ENCODE assay signal across 12 cellular contexts in the genomic region with DNA sequence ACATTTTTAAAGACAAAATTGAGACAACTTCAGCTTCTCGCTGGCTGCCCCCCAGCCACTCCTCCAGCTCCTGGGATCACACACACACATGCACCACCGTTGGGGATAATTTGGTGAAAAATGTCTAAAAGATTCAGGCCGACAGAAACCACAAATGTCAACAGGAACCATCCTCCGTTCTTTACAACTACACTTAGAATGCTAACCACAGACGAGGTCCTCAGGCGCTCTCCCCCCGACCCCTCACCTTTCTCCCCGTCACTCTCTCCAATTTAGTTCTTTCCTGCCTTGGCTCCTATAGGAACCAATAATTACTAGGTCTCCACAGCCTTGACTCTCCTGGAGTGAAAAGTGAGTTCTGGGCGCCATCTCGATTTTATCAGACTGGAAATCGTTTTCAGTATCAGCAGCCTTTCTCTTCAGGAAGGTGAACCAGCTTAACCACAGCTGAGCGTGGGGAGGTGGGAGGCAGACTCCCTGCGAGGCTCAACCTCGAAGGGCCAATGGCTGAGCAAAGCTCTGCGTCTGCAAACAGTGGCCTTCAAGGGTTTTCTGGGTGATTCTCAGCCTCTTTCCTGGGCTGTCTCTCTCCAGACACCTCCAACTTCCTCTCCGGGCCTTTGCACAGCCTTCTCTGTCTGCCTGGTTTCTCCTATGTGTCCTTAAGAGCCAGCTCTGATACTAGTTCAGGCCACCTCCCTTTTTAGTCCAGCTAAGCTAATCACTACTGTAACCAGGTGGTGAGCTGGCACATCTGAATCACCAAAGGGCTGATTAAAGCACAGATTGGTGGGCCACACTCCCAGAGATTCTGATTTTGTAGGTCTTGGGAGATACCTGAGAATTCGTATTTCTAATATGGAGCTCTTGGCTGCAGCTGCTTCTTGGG.
DNase-seq lines count a peak whose midpoint lies in the region; ATAC-seq and TF ChIP-seq lines count a peak whose summit lies in the region.
"Had no signal": no experiment of that assay in that cellular context is flagged by ENCODE, and none has a peak within 500 bp of the region (broad histone marks: within the 10 kb centered on the region; RNA-seq: fewer than 3 reads in every experiment).

No MANE protein-coding gene starts in this region.

- H3K27me3 ChIP-seq in CD8-positive, alpha-beta T cell (ENCODE audit: insufficient read depth, low read length), result no peaks in the 10 kb centered on the region
- no peaks in the 10 kb centered on the region for H3K27me3 ChIP-seq in right atrium auricular region

- no peaks in the 10 kb centered on the region for H3K9me3 ChIP-seq in CD8-positive, alpha-beta T cell (ENCODE audit: low read length)
- H3K9me3 ChIP-seq in right atrium auricular region, result no peaks in the 10 kb centered on the region

- H3K4me1 Mint-ChIP-seq in CD8-positive, alpha-beta T cell (ENCODE audit: low read depth), result peaks cover 48% of the 10 kb centered on the region
- H3K4me1 Mint-ChIP-seq in T-helper 2 cell treated with Interferon-gamma antibody and Interleukin-4, amounts not matched to agents 5 μg/mL and 100 μg/mL, for 36 hours (ENCODE audit: low read depth), result peaks cover 38% of the 10 kb centered on the region
- peaks cover 44% of the 10 kb centered on the region for H3K4me1 Mint-ChIP-seq in activated naive CD4-positive, alpha-beta T cell treated with anti-CD3 and anti-CD28 coated beads for 36 hours (ENCODE audit: low read depth)
- peaks cover 86% of the 10 kb centered on the region for H3K4me1 Mint-ChIP-seq in nephron progenitor cell
- H3K4me1 Mint-ChIP-seq: B cell had no signal

- peak; percentile 12 to 60 (median 30) for DNase-seq in CD8-positive, alpha-beta T cell
- peak; percentile 53 for DNase-seq in T-helper 2 cell treated with Interferon-gamma antibody and Interleukin-4, amounts not matched to agents 5 μg/mL and 100 μg/mL, for 36 hours (ENCODE audit: low spot score)
- DNase-seq in activated naive CD4-positive, alpha-beta T cell treated with anti-CD3 and anti-CD28 coated beads for 36 hours, result peak; percentile 25
- no peak for DNase-seq in nephron progenitor cell
- DNase-seq in right atrium auricular region (ENCODE audit: low spot score), result no peak
- DNase-seq: activated CD8-positive, alpha-beta memory T cell treated with anti-CD3 and anti-CD28 coated beads, Interleukin-2, amount 50 U/mL, for 48 hours; posterior cingulate gyrus had no signal

- peak overlapping the region; percentile 69 for H3K4me3 Mint-ChIP-seq in CD8-positive, alpha-beta T cell
- peak overlapping the region; percentile 78 for H3K4me3 Mint-ChIP-seq in T-helper 2 cell treated with Interferon-gamma antibody and Interleukin-4, amounts not matched to agents 5 μg/mL and 100 μg/mL, for 36 hours
- H3K4me3 Mint-ChIP-seq in activated naive CD4-positive, alpha-beta T cell treated with anti-CD3 and anti-CD28 coated beads for 36 hours, result peak overlapping the region; percentile 49
- H3K4me3 Mint-ChIP-seq in nephron progenitor cell, result peak overlapping the region; percentile 23
- H3K4me3 Mint-ChIP-seq: B cell, memory B cell had no signal

- H3K27ac ChIP-seq in CD8-positive, alpha-beta T cell (ENCODE audit: low read depth, low read length), result peak overlapping the region; percentile 22
- H3K27ac ChIP-seq in right atrium auricular region, result no peak overlapping the region

- no peaks in the 10 kb centered on the region for H3K36me3 ChIP-seq in CD8-positive, alpha-beta T cell (ENCODE audit: insufficient read depth, low read length)
- no peaks in the 10 kb centered on the region for H3K36me3 ChIP-seq in right atrium auricular region

- no peak for TF ChIP-seq CTCF in CD8-positive, alpha-beta T cell (IDR thresholded peaks at IDR 0.05)
- TF ChIP-seq CTCF in nephron progenitor cell (IDR thresholded peaks at IDR 0.05) (no peak), right atrium auricular region (IDR thresholded peaks at IDR 0.05) (no peak)

- H3K36me3 Mint-ChIP-seq in CD8-positive, alpha-beta T cell, result no peaks in the 10 kb centered on the region
- H3K36me3 Mint-ChIP-seq in T-helper 2 cell treated with Interferon-gamma antibody and Interleukin-4, amounts not matched to agents 5 μg/mL and 100 μg/mL, for 36 hours (ENCODE audit: low read depth), result no peaks in the 10 kb centered on the region
- H3K36me3 Mint-ChIP-seq in activated naive CD4-positive, alpha-beta T cell treated with anti-CD3 and anti-CD28 coated beads for 36 hours (ENCODE audit: low read depth), result no peaks in the 10 kb centered on the region
- no peaks in the 10 kb centered on the region for H3K36me3 Mint-ChIP-seq in nephron progenitor cell (ENCODE audit: low read depth)
- H3K36me3 Mint-ChIP-seq: memory B cell had no signal

- no peak overlapping the region for H3K4me3 ChIP-seq in CD8-positive, alpha-beta T cell (ENCODE audit: low read depth, low read length)
- H3K4me3 ChIP-seq in right atrium auricular region, result no peak overlapping the region

- POLR2A ChIA-PET in CD8-positive, alpha-beta T cell (lab: Charles Lee), result interaction anchor here (0.7 to 1.6 kb wide), 7 partner anchors 12 to 1098 kb away, joined by 3 to 9 read pairs (median 3); partner anchors contain the start of genes ACKR3 and COPS8

- H3K9me3 Mint-ChIP-seq in CD8-positive, alpha-beta T cell, result no peaks in the 10 kb centered on the region
- H3K9me3 Mint-ChIP-seq in T-helper 2 cell treated with Interferon-gamma antibody and Interleukin-4, amounts not matched to agents 5 μg/mL and 100 μg/mL, for 36 hours, result no peaks in the 10 kb centered on the region
- H3K9me3 Mint-ChIP-seq in activated naive CD4-positive, alpha-beta T cell treated with anti-CD3 and anti-CD28 coated beads for 36 hours, result no peaks in the 10 kb centered on the region
- H3K9me3 Mint-ChIP-seq in nephron progenitor cell, result no peaks in the 10 kb centered on the region
- H3K9me3 Mint-ChIP-seq: memory B cell had no signal

- CTCF ChIA-PET in CD8-positive, alpha-beta T cell (lab: Charles Lee), result interaction anchor here (1.2 to 1.5 kb wide), 3 partner anchors 11 to 400 kb away, joined by 3 to 4 read pairs (median 4); partner anchors contain the start of gene ACKR3
- CTCF ChIA-PET in activated naive CD4-positive, alpha-beta T cell treated with anti-CD3 and anti-CD28 coated beads for 36 hours (lab: Charles Lee), result no interaction called here

- H3K27me3 Mint-ChIP-seq in CD8-positive, alpha-beta T cell (ENCODE audit: low read depth), result no peaks in the 10 kb centered on the region
- H3K27me3 Mint-ChIP-seq in T-helper 2 cell treated with Interferon-gamma antibody and Interleukin-4, amounts not matched to agents 5 μg/mL and 100 μg/mL, for 36 hours (ENCODE audit: low read depth), result peaks cover 18% of the 10 kb centered on the region
- H3K27me3 Mint-ChIP-seq in activated naive CD4-positive, alpha-beta T cell treated with anti-CD3 and anti-CD28 coated beads for 36 hours (ENCODE audit: low read depth), result no peaks in the 10 kb centered on the region
- H3K27me3 Mint-ChIP-seq in nephron progenitor cell (ENCODE audit: low read depth, poor library complexity), result no peaks in the 10 kb centered on the region

- peaks cover 37% of the 10 kb centered on the region for H3K4me1 ChIP-seq in CD8-positive, alpha-beta T cell (ENCODE audit: insufficient read depth, low read length)
- no peaks in the 10 kb centered on the region for H3K4me1 ChIP-seq in right atrium auricular region

- intact Hi-C loops in CD8-positive, alpha-beta T cell (cut with DNase I, micrococcal nuclease), result loop anchor here in 1 of 2 experiments (5.0 to 10.0 kb wide), 2 partner anchors 117 to 435 kb away; partner anchors contain the start of gene COPS8
- intact Hi-C loops in activated naive CD4-positive, alpha-beta T cell treated with anti-CD3 and anti-CD28 coated beads for 36 hours (cut with micrococcal nuclease), result no loop called here

- H3K27ac Mint-ChIP-seq in CD8-positive, alpha-beta T cell, result peak overlapping the region; percentile 95
- peak overlapping the region; percentile 87 for H3K27ac Mint-ChIP-seq in T-helper 2 cell treated with Interferon-gamma antibody and Interleukin-4, amounts not matched to agents 5 μg/mL and 100 μg/mL, for 36 hours
- H3K27ac Mint-ChIP-seq in activated naive CD4-positive, alpha-beta T cell treated with anti-CD3 and anti-CD28 coated beads for 36 hours, result peak overlapping the region; percentile 61
- peak overlapping the region; percentile 58 for H3K27ac Mint-ChIP-seq in nephron progenitor cell
- H3K27ac Mint-ChIP-seq: B cell, memory B cell had no signal

- ATAC-seq in CD8-positive, alpha-beta T cell, result peak; percentile 21
- ATAC-seq in GM21360 (IDR thresholded peaks at IDR 0.05; ENCODE audit: unreplicated experiment), result no peak
- no peak for ATAC-seq in GM19324 (IDR thresholded peaks at IDR 0.05; ENCODE audit: low FRiP score, unreplicated experiment)
- no peak for ATAC-seq in HG03571 (IDR thresholded peaks at IDR 0.05; ENCODE audit: unreplicated experiment)

Comparison
In these comparisons a context has a peak if more than half of its experiments do, and no peak if none do; other contexts are left out.
1. DNase-seq: peak in CD8-positive, alpha-beta T cell (7 of 7), T-helper 2 cell treated with Interferon-gamma antibody and Interleukin-4, amounts not matched to agents 5 μg/mL and 100 μg/mL, for 36 hours (single experiment) and activated naive CD4-positive, alpha-beta T cell treated with anti-CD3 and anti-CD28 coated beads for 36 hours (single experiment); none in nephron progenitor cell (single experiment) and right atrium auricular region (single experiment).
2. H3K4me3 Mint-ChIP-seq: peak in every context shown above with its lines; median percentile 78 in T-helper 2 cell treated with Interferon-gamma antibody and Interleukin-4, amounts not matched to agents 5 μg/mL and 100 μg/mL, for 36 hours; 69 in CD8-positive, alpha-beta T cell; 49 in activated naive CD4-positive, alpha-beta T cell treated with anti-CD3 and anti-CD28 coated beads for 36 hours; 23 in nephron progenitor cell.
3. Peak in every context shown above with its lines, with median percentiles within 50 percentile points of each other: H3K27ac Mint-ChIP-seq.